Comparison of ENCODE assay signal across 8 cellular contexts in the genomic region with DNA sequence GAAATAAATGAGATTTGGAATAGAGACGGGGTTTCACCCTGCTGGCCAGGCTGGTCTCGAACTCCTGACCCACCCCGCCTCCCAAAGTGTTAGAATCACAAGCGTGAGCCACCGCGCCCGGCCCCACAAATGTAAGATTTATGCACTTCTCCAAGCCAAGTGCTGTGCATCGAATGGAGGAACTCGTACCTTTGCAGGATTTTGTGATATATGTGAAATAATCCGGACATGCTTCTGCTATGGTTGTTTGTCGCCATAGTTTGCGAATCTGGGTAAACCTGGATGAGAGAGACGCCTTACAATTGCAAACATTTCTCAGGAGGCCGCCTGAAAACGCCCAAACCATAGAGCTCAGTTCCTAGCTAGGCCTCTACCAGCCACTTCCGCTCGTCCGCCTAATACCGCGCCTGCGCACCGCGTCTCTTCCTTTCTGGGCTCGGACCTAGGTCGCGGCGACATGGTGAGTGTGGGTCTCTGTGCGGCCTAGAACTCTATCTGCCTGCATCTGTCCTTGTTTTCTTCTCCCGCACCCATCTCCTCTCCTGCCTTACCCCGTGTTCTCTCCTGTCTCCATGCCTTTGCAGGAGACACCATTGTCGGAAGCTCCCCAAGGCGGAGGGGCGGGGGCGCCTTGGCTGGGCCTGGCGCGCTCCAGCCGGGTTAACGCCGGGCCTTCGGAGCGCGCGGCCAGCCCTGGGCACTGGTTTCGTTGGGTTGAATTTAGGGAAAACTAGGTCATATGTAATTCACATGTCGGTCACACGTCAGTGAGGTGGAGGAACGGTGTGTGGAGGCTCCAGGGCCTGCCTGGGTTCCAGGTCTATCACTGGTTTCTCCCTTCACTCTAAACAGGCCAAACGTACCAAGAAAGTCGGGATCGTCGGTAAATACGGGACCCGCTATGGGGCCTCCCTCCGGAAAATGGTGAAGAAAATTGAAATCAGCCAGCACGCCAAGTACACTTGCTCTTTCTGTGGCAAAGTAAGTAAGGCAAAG. TPM values are rescaled to one million over a fixed set of nuclear protein-coding genes. Genes with fewer than 3 reads are reported as not detected.
DNase-seq lines count a peak whose midpoint lies in the region; TF ChIP-seq lines count a peak whose summit lies in the region.

RPL37A (plus strand) TSS at position 427 of the 996 bp plus-strand sequence; CDS start at position 458, 31 bp downstream.

- no peaks in the 10 kb centered on the region for H3K9me3 ChIP-seq in SK-N-MC (ENCODE audit: low read depth, low read length)

- no peaks in the 10 kb centered on the region for H3K9me3 Mint-ChIP-seq in HFFc6
- H3K9me3 Mint-ChIP-seq in activated naive CD4-positive, alpha-beta T cell treated with anti-CD3 and anti-CD28 coated beads, Interleukin-2, amount 10 ng/mL, durations not matched to agents 7 days and 5 days: no peaks in the 10 kb centered on the region

- peaks cover 47% of the 10 kb centered on the region for H3K36me3 Mint-ChIP-seq in HFFc6 (ENCODE audit: low read depth)
- peaks cover 44% of the 10 kb centered on the region for H3K36me3 Mint-ChIP-seq in activated naive CD4-positive, alpha-beta T cell treated with anti-CD3 and anti-CD28 coated beads, Interleukin-2, amount 10 ng/mL, durations not matched to agents 7 days and 5 days

- DNase-seq in GM04503 (ENCODE audit: low read depth) (peak; percentile 70), HFFc6 (peak; percentile 95), NB4 (ENCODE audit: low read depth) (peak; percentile 98), SK-N-MC (ENCODE audit: low read depth, low spot score) (peak; percentile 91), germinal center (ENCODE audit: low spot score) (peak; percentile 91), non-pigmented ciliary epithelial cell (ENCODE audit: low read depth) (peak; percentile 83), superior temporal gyrus (ENCODE audit: extremely low spot score) (peak; percentile 99)
- peak; percentile 92 for DNase-seq in activated naive CD4-positive, alpha-beta T cell treated with anti-CD3 and anti-CD28 coated beads, Interleukin-2, amount 10 ng/mL, durations not matched to agents 7 days and 5 days

- peak; percentile 99 for TF ChIP-seq POLR2A in NB4 (IDR thresholded peaks at IDR 0.05; ENCODE audit: extremely low read depth, insufficient read length)

- H3K27ac ChIP-seq in SK-N-MC: peak within 1 kb of the TSS; percentile 92

- H3K27me3 Mint-ChIP-seq in HFFc6 (ENCODE audit: insufficient read depth): peaks cover 4% of the 10 kb centered on the region; the same call in 1 of the 2 replicates
- H3K27me3 Mint-ChIP-seq in activated naive CD4-positive, alpha-beta T cell treated with anti-CD3 and anti-CD28 coated beads, Interleukin-2, amount 10 ng/mL, durations not matched to agents 7 days and 5 days: no peaks in the 10 kb centered on the region

- H3K36me3 ChIP-seq in SK-N-MC (ENCODE audit: insufficient read depth, low read length): peaks cover 48% of the 10 kb centered on the region

- peak within 1 kb of the TSS; percentile 100 for H3K9ac ChIP-seq in SK-N-MC (ENCODE audit: insufficient read length)

- H3K4me3 ChIP-seq in NB4 (ENCODE audit: low read depth, low read length) (peak within 1 kb of the TSS; percentile 86), SK-N-MC (peak within 1 kb of the TSS; percentile 92)

- H3K27ac Mint-ChIP-seq in HFFc6: peak within 1 kb of the TSS; percentile 97
- peak within 1 kb of the TSS; percentile 94 for H3K27ac Mint-ChIP-seq in activated naive CD4-positive, alpha-beta T cell treated with anti-CD3 and anti-CD28 coated beads, Interleukin-2, amount 10 ng/mL, durations not matched to agents 7 days and 5 days

- CTCF ChIA-PET in activated naive CD4-positive, alpha-beta T cell treated with anti-CD3 and anti-CD28 coated beads, Interleukin-2, amount 10 ng/mL, durations not matched to agents 7 days and 5 days (lab: Charles Lee): interaction anchor here (0.6 to 1.2 kb wide), 4 partner anchors 16 to 592 kb away, joined by 3 to 4 read pairs (median 4); no protein-coding TSS in a partner anchor

- H3K4me1 Mint-ChIP-seq in HFFc6 (ENCODE audit: low read depth): peaks cover 81% of the 10 kb centered on the region
- H3K4me1 Mint-ChIP-seq in activated naive CD4-positive, alpha-beta T cell treated with anti-CD3 and anti-CD28 coated beads, Interleukin-2, amount 10 ng/mL, durations not matched to agents 7 days and 5 days: peaks cover 63% of the 10 kb centered on the region

- TF ChIP-seq CTCF in HFFc6 (IDR thresholded peaks at IDR 0.05): no peak
- TF ChIP-seq CTCF in NB4 (IDR thresholded peaks at IDR 0.05; ENCODE audit: low read depth, low read length): no peak

- peak within 1 kb of the TSS; percentile 99 for H3K4me3 Mint-ChIP-seq in HFFc6
- peak within 1 kb of the TSS; percentile 98 for H3K4me3 Mint-ChIP-seq in activated naive CD4-positive, alpha-beta T cell treated with anti-CD3 and anti-CD28 coated beads, Interleukin-2, amount 10 ng/mL, durations not matched to agents 7 days and 5 days

RNA-seq across cellular contexts. Expression of gene RPL37A, which starts in this region (rescaled TPM):
- total RNA-seq in HFFc6 (2021; fragmentation: NEBNext Ultra II Directional; extraction: Animal tissue kit (Norgen Biotek cat#: 25700)): 1,000 to 10,000 TPM; 1,992 to 3,122 (median 2,808) TPM

Comparison
In these comparisons a context has a peak if more than half of its experiments do, and no peak if none do; other contexts are left out.
1. Peak in every context shown above with its lines: DNase-seq, H3K4me3 ChIP-seq and H3K27ac ChIP-seq.